15 cellular contexts compared by ENCODE assay signal in genomic region chr17:77398274-77398673, GRCh38.
DNase-seq lines count a peak whose midpoint lies in the region; ATAC-seq and TF ChIP-seq lines count a peak whose summit lies in the region.
"Had no signal": no experiment of that assay in that cellular context is flagged by ENCODE, and none has a peak within 500 bp of the region (broad histone marks: within the 10 kb centered on the region; RNA-seq: fewer than 3 reads in every experiment).

No MANE protein-coding gene starts in this region.

- TF ChIP-seq CTCF in Caco-2 (IDR thresholded peaks at IDR 0.05; ENCODE audit: insufficient read depth in 1 of 2, low read depth in 1 of 2, low read length in 1 of 2, severe bottlenecking in 1 of 2, unreplicated experiment in 1 of 2) (no peak), parathyroid adenoma (IDR thresholded peaks at IDR 0.05) (no peak), PC-9 (conservative IDR thresholded peaks at IDR 0.05) (no peak), testis (IDR thresholded peaks at IDR 0.05) (no peak)

- peaks cover 13% of the 10 kb centered on the region for H3K36me3 Mint-ChIP-seq in activated CD8-positive, alpha-beta memory T cell treated with anti-CD3 and anti-CD28 coated beads, Interleukin-2, amount 10 ng/mL, durations not matched to agents 7 days and 5 days
- peaks cover 27% of the 10 kb centered on the region for H3K36me3 Mint-ChIP-seq in Caco-2 (ENCODE audit: insufficient read depth, unreplicated experiment)
- H3K36me3 Mint-ChIP-seq in dendritic cell treated with granulocyte-macrophage colony-stimulating factor and Interleukin-4, amounts not matched to agents 40 ng/mL and 50 ng/mL, for 4 days (ENCODE audit: low read depth): peaks cover 81% of the 10 kb centered on the region

- intact Hi-C loops in Caco-2 (cut with micrococcal nuclease; ENCODE audit: unreplicated experiment): no loop called here
- intact Hi-C loops in dendritic cell treated with granulocyte-macrophage colony-stimulating factor and Interleukin-4, amounts not matched to agents 40 ng/mL and 50 ng/mL, for 4 days (cut with micrococcal nuclease): no loop called here
- intact Hi-C loops in PC-9 (cut with micrococcal nuclease; ENCODE audit: unreplicated experiment): no loop called here
- intact Hi-C loops in testis (cut with DNase I; ENCODE audit: low total_unique reads): no loop called here

- H3K79me2 ChIP-seq in parathyroid adenoma: peaks cover 62% of the 10 kb centered on the region
- H3K79me2 ChIP-seq in PC-9 (ENCODE audit: low read depth): peaks cover 24% of the 10 kb centered on the region

- H3K4me3 ChIP-seq in Caco-2 (ENCODE audit: low read depth, low read length): no peak overlapping the region
- H3K4me3 ChIP-seq in parathyroid adenoma (ENCODE audit: low read depth, low read length): no peak overlapping the region
- H3K4me3 ChIP-seq in PC-9: no peak overlapping the region
- H3K4me3 ChIP-seq in testis: no peak overlapping the region
- H3K4me3 ChIP-seq: SK-N-MC, upper lobe of left lung had no signal

- BruUV-seq in Caco-2 (replicated peaks; lab: Mats Ljungman, UMichigan) (no TSS peak), PC-9 (replicated peaks; lab: Mats Ljungman, UMichigan) (no TSS peak)

- no peak for ATAC-seq in activated CD8-positive, alpha-beta memory T cell treated with anti-CD3 and anti-CD28 coated beads, Interleukin-2, amount 10 ng/mL, durations not matched to agents 7 days and 5 days
- ATAC-seq in HG03521 (IDR thresholded peaks at IDR 0.05; ENCODE audit: unreplicated experiment): no peak

- CTCF ChIA-PET in activated CD8-positive, alpha-beta memory T cell treated with anti-CD3 and anti-CD28 coated beads, Interleukin-2, amount 10 ng/mL, durations not matched to agents 7 days and 5 days (lab: Charles Lee): interaction anchor here (1.5 to 4.2 kb wide), 3 partner anchors 8 to 96 kb away, joined by 4 to 53 read pairs (median 43); no protein-coding TSS in a partner anchor
- CTCF ChIA-PET in Caco-2 (lab: Charles Lee): no interaction called here
- CTCF ChIA-PET in PC-9 (lab: Charles Lee): no interaction called here

- no peaks in the 10 kb centered on the region for H3K9me2 ChIP-seq in PC-9 (ENCODE audit: insufficient read depth)

- DNase-seq in activated CD8-positive, alpha-beta memory T cell treated with anti-CD3 and anti-CD28 coated beads, Interleukin-2, amount 10 ng/mL, durations not matched to agents 7 days and 5 days: no peak
- no peak for DNase-seq in activated CD8-positive, alpha-beta memory T cell treated with anti-CD3 and anti-CD28 coated beads, Interleukin-2, amount 50 U/mL, for 4 hours
- DNase-seq in Caco-2: no peak
- DNase-seq in PC-9: no peak
- DNase-seq in testis: no peak
- DNase-seq: activated CD4-positive, alpha-beta T cell treated with anti-CD3 and anti-CD28 coated beads, Interleukin-2, amount 50 U/mL, for 4 hours; mesendoderm; NCI-H1436 treated with DMSO at 0.1 percent for 48 hours; NCI-H774; stimulated activated naive CD4-positive, alpha-beta T cell; upper lobe of left lung had no signal

- peaks cover 68% of the 10 kb centered on the region for H4K20me1 ChIP-seq in PC-9 (ENCODE audit: insufficient read depth)

- H3K9me3 ChIP-seq in Caco-2: no peaks in the 10 kb centered on the region
- no peaks in the 10 kb centered on the region for H3K9me3 ChIP-seq in parathyroid adenoma (ENCODE audit: control insufficient read depth, low read length)
- H3K9me3 ChIP-seq in PC-9 (ENCODE audit: insufficient read depth, low read depth): no peaks in the 10 kb centered on the region
- H3K9me3 ChIP-seq in testis: no peaks in the 10 kb centered on the region
- H3K9me3 ChIP-seq: upper lobe of left lung had no signal

- H3K4me1 Mint-ChIP-seq in activated CD8-positive, alpha-beta memory T cell treated with anti-CD3 and anti-CD28 coated beads, Interleukin-2, amount 10 ng/mL, durations not matched to agents 7 days and 5 days: peaks cover 56% of the 10 kb centered on the region
- H3K4me1 Mint-ChIP-seq in Caco-2 (ENCODE audit: low read depth, unreplicated experiment): peaks cover under 1% of the 10 kb centered on the region
- peaks cover 94% of the 10 kb centered on the region for H3K4me1 Mint-ChIP-seq in dendritic cell treated with granulocyte-macrophage colony-stimulating factor and Interleukin-4, amounts not matched to agents 40 ng/mL and 50 ng/mL, for 4 days (ENCODE audit: low read depth)

- peak overlapping the region; percentile 28 for H3K27ac Mint-ChIP-seq in activated CD8-positive, alpha-beta memory T cell treated with anti-CD3 and anti-CD28 coated beads, Interleukin-2, amount 10 ng/mL, durations not matched to agents 7 days and 5 days
- peak overlapping the region; percentile 40 for H3K27ac Mint-ChIP-seq in Caco-2 (ENCODE audit: unreplicated experiment)
- peak overlapping the region; percentile 34 for H3K27ac Mint-ChIP-seq in dendritic cell treated with granulocyte-macrophage colony-stimulating factor and Interleukin-4, amounts not matched to agents 40 ng/mL and 50 ng/mL, for 4 days

- no peak overlapping the region for H2AFZ ChIP-seq in parathyroid adenoma
- H2AFZ ChIP-seq in PC-9: no peak overlapping the region

- peak overlapping the region; percentile 2 for H3K27ac ChIP-seq in parathyroid adenoma
- no peak overlapping the region for H3K27ac ChIP-seq in PC-9
- no peak overlapping the region for H3K27ac ChIP-seq in testis
- H3K27ac ChIP-seq: SK-N-MC, upper lobe of left lung had no signal

- TF ChIP-seq POLR2A in testis (IDR thresholded peaks at IDR 0.05): no peak

- no peak overlapping the region for H3K4me3 Mint-ChIP-seq in activated CD8-positive, alpha-beta memory T cell treated with anti-CD3 and anti-CD28 coated beads, Interleukin-2, amount 10 ng/mL, durations not matched to agents 7 days and 5 days
- H3K4me3 Mint-ChIP-seq in Caco-2 (ENCODE audit: unreplicated experiment): no peak overlapping the region
- H3K4me3 Mint-ChIP-seq in dendritic cell treated with granulocyte-macrophage colony-stimulating factor and Interleukin-4, amounts not matched to agents 40 ng/mL and 50 ng/mL, for 4 days: no peak overlapping the region

- no peaks in the 10 kb centered on the region for H3F3A ChIP-seq in PC-9 (ENCODE audit: insufficient read depth, low read depth)

- H3K27me3 ChIP-seq in Caco-2 (replicated peaks; ENCODE audit: control insufficient read depth, insufficient read depth, low read length) (no peaks in the 10 kb centered on the region), parathyroid adenoma (ENCODE audit: control insufficient read depth, insufficient read depth, low read length) (no peaks in the 10 kb centered on the region), PC-9 (ENCODE audit: insufficient read depth, low read depth) (no peaks in the 10 kb centered on the region), testis (no peaks in the 10 kb centered on the region)
- H3K27me3 ChIP-seq: upper lobe of left lung had no signal

- H3K27me3 Mint-ChIP-seq in activated CD8-positive, alpha-beta memory T cell treated with anti-CD3 and anti-CD28 coated beads, Interleukin-2, amount 10 ng/mL, durations not matched to agents 7 days and 5 days: no peaks in the 10 kb centered on the region
- H3K27me3 Mint-ChIP-seq in Caco-2 (ENCODE audit: insufficient read depth, unreplicated experiment): no peaks in the 10 kb centered on the region
- no peaks in the 10 kb centered on the region for H3K27me3 Mint-ChIP-seq in dendritic cell treated with granulocyte-macrophage colony-stimulating factor and Interleukin-4, amounts not matched to agents 40 ng/mL and 50 ng/mL, for 4 days

- H3K4me1 ChIP-seq in Caco-2 (peaks cover 15% of the 10 kb centered on the region), parathyroid adenoma (peaks cover 26% of the 10 kb centered on the region), PC-9 (replicated peaks; ENCODE audit: insufficient read depth) (no peaks in the 10 kb centered on the region), testis (peaks cover 24% of the 10 kb centered on the region)

- H3K36me3 ChIP-seq in Caco-2 (ENCODE audit: control insufficient read depth, insufficient read depth, low read length) (0 out of 2 replicates have a peak, but pooled peaks cover 2% of the 10 kb centered on the region), parathyroid adenoma (ENCODE audit: control insufficient read depth, insufficient read depth, low read length) (no peaks in the 10 kb centered on the region), PC-9 (ENCODE audit: low read depth) (no peaks in the 10 kb centered on the region), testis (ENCODE audit: low read depth, missing control alignments) (no peaks in the 10 kb centered on the region)

- H3K4me2 ChIP-seq in parathyroid adenoma (ENCODE audit: low read length) (no peak overlapping the region), PC-9 (no peak overlapping the region)

- POLR2A ChIA-PET in Caco-2 (lab: Charles Lee): no interaction called here
- POLR2A ChIA-PET in PC-9 (lab: Charles Lee; ENCODE audit: unreplicated experiment): no interaction called here

- H3K9me3 Mint-ChIP-seq in activated CD8-positive, alpha-beta memory T cell treated with anti-CD3 and anti-CD28 coated beads, Interleukin-2, amount 10 ng/mL, durations not matched to agents 7 days and 5 days (ENCODE audit: low read depth): no peaks in the 10 kb centered on the region
- no peaks in the 10 kb centered on the region for H3K9me3 Mint-ChIP-seq in Caco-2 (ENCODE audit: unreplicated experiment)
- no peaks in the 10 kb centered on the region for H3K9me3 Mint-ChIP-seq in dendritic cell treated with granulocyte-macrophage colony-stimulating factor and Interleukin-4, amounts not matched to agents 40 ng/mL and 50 ng/mL, for 4 days

- no peak overlapping the region for H3K9ac ChIP-seq in parathyroid adenoma

- 85 to 88% methylated on average over 10 to 11 of the region's 11 CpGs for WGBS in testis, 2 donors
